Comparison of ENCODE assay signal across 1 cellular context in the genomic region with DNA sequence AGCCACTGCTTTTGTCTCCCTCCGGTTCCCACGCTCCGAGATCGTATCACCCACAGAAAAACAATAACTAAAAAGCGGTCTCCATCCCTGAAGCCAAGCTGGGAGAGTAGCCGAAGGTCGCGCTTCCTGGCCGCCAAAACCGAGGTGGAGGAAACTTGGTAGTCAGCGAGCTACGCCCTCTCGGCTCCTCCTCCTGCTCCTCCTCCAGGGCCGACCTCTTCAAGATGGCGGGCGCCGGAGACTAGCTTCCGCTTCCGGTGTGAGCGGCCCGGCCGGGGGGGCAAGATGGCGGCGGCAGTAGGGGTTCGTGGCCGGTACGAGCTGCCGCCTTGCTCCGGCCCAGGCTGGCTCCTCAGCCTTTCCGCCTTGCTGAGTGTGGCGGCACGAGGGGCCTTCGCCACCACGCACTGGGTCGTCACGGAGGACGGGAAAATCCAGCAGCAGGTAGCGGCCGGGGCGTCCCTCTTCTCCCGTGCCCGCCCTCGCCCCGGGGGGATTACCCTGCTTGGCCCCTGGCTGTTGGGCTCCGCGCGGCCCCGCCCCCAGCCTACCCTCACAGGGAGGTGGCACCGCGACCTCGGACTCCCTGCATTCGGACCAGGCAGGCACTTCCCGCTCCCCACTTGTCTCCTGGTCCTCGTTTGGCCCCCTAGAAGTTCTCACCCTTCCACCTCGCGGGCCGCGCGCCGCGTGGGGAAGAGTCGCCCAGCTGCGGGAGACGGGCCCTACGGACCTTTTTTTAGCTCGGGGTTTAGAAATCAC.
TF ChIP-seq lines count a peak whose summit lies in the region.

A gene with protein sequence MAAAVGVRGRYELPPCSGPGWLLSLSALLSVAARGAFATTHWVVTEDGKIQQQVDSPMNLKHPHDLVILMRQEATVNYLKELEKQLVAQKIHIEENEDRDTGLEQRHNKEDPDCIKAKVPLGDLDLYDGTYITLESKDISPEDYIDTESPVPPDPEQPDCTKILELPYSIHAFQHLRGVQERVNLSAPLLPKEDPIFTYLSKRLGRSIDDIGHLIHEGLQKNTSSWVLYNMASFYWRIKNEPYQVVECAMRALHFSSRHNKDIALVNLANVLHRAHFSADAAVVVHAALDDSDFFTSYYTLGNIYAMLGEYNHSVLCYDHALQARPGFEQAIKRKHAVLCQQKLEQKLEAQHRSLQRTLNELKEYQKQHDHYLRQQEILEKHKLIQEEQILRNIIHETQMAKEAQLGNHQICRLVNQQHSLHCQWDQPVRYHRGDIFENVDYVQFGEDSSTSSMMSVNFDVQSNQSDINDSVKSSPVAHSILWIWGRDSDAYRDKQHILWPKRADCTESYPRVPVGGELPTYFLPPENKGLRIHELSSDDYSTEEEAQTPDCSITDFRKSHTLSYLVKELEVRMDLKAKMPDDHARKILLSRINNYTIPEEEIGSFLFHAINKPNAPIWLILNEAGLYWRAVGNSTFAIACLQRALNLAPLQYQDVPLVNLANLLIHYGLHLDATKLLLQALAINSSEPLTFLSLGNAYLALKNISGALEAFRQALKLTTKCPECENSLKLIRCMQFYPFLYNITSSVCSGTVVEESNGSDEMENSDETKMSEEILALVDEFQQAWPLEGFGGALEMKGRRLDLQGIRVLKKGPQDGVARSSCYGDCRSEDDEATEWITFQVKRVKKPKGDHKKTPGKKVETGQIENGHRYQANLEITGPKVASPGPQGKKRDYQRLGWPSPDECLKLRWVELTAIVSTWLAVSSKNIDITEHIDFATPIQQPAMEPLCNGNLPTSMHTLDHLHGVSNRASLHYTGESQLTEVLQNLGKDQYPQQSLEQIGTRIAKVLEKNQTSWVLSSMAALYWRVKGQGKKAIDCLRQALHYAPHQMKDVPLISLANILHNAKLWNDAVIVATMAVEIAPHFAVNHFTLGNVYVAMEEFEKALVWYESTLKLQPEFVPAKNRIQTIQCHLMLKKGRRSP (plus strand): TSS at position 251 of the 762 bp plus-strand sequence. CDS start 35 bp downstream, at position 286.

TF ChIP-seq in HepG2, 621 proteins besides CTCF, POLR2A, EP300 and RAD21 (continued from another document and continues in another):
- TF ChIP-seq, protein P1, sequence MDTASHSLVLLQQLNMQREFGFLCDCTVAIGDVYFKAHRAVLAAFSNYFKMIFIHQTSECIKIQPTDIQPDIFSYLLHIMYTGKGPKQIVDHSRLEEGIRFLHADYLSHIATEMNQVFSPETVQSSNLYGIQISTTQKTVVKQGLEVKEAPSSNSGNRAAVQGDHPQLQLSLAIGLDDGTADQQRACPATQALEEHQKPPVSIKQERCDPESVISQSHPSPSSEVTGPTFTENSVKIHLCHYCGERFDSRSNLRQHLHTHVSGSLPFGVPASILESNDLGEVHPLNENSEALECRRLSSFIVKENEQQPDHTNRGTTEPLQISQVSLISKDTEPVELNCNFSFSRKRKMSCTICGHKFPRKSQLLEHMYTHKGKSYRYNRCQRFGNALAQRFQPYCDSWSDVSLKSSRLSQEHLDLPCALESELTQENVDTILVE (CRISPR knock-in tag; IDR thresholded peaks at IDR 0.05), result peak; percentile 44; the same call in 1 of the 2 replicates
- peak; percentile 19; the same call in 1 of the 2 replicates for TF ChIP-seq ZNF124 (CRISPR knock-in tag; IDR thresholded peaks at IDR 0.05)
- peak; percentile 66; the same call in 1 of the 2 replicates for TF ChIP-seq ZNF333 (CRISPR knock-in tag; IDR thresholded peaks at IDR 0.05; ENCODE audit: borderline replicate concordance)
- peak; percentile 99 for TF ChIP-seq NR2C2 (CRISPR knock-in tag; IDR thresholded peaks at IDR 0.05; ENCODE audit: borderline replicate concordance)
- TF ChIP-seq, protein P2, sequence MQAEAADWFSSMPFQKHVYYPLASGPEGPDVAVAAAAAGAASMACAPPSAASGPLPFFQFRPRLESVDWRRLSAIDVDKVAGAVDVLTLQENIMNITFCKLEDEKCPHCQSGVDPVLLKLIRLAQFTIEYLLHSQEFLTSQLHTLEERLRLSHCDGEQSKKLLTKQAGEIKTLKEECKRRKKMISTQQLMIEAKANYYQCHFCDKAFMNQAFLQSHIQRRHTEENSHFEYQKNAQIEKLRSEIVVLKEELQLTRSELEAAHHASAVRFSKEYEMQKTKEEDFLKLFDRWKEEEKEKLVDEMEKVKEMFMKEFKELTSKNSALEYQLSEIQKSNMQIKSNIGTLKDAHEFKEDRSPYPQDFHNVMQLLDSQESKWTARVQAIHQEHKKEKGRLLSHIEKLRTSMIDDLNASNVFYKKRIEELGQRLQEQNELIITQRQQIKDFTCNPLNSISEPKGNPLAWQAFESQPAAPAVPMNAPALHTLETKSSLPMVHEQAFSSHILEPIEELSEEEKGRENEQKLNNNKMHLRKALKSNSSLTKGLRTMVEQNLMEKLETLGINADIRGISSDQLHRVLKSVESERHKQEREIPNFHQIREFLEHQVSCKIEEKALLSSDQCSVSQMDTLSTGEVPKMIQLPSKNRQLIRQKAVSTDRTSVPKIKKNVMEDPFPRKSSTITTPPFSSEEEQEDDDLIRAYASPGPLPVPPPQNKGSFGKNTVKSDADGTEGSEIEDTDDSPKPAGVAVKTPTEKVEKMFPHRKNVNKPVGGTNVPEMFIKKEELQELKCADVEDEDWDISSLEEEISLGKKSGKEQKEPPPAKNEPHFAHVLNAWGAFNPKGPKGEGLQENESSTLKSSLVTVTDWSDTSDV (CRISPR knock-in tag; IDR thresholded peaks at IDR 0.05), result peak; percentile 68; the same call in 1 of the 2 replicates
- TF ChIP-seq PITX1 (CRISPR knock-in tag; IDR thresholded peaks at IDR 0.05), result peak; percentile 96
- TF ChIP-seq TAF15 (IDR thresholded peaks at IDR 0.05; ENCODE audit: low read depth, low read length, poor library complexity, severe bottlenecking), result no peak
- TF ChIP-seq, protein P3, sequence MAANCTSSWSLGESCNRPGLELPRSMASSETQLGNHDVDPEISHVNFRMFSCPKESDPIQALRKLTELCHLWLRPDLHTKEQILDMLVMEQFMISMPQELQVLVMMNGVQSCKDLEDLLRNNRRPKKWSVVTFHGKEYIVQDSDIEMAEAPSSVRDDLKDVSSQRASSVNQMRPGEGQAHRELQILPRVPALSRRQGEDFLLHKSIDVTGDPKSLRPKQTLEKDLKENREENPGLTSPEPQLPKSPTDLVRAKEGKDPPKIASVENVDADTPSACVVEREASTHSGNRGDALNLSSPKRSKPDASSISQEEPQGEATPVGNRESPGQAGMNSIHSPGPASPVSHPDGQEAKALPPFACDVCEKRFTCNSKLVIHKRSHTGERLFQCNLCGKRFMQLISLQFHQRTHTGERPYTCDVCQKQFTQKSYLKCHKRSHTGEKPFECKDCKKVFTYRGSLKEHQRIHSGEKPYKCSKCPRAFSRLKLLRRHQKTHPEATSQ (CRISPR knock-in tag; IDR thresholded peaks at IDR 0.05; ENCODE audit: borderline replicate concordance), result no peak
- no peak for TF ChIP-seq ZNF841 (CRISPR knock-in tag; IDR thresholded peaks at IDR 0.05; ENCODE audit: borderline replicate concordance)
- TF ChIP-seq, protein P4, sequence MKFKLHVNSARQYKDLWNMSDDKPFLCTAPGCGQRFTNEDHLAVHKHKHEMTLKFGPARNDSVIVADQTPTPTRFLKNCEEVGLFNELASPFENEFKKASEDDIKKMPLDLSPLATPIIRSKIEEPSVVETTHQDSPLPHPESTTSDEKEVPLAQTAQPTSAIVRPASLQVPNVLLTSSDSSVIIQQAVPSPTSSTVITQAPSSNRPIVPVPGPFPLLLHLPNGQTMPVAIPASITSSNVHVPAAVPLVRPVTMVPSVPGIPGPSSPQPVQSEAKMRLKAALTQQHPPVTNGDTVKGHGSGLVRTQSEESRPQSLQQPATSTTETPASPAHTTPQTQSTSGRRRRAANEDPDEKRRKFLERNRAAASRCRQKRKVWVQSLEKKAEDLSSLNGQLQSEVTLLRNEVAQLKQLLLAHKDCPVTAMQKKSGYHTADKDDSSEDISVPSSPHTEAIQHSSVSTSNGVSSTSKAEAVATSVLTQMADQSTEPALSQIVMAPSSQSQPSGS (CRISPR knock-in tag; IDR thresholded peaks at IDR 0.05), result peak; percentile 47
- TF ChIP-seq ZNF850 (CRISPR knock-in tag; conservative IDR thresholded peaks at IDR 0.05), result 0 out of 2 replicates have a peak, but pooled peaks have one; percentile 52
- TF ChIP-seq ZNF879 (CRISPR knock-in tag; IDR thresholded peaks at IDR 0.05), result no peak; the same call in 1 of the 2 replicates
- TF ChIP-seq, protein P5, sequence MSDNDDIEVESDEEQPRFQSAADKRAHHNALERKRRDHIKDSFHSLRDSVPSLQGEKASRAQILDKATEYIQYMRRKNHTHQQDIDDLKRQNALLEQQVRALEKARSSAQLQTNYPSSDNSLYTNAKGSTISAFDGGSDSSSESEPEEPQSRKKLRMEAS (IDR thresholded peaks at IDR 0.05), result peak; percentile 39; the same call in 1 of the 2 replicates
- peak; percentile 72; the same call in 1 of the 2 replicates for TF ChIP-seq REXO4 (CRISPR knock-in tag; IDR thresholded peaks at IDR 0.05; ENCODE audit: borderline replicate concordance)
- peak; percentile 78; the same call in 1 of the 2 replicates for TF ChIP-seq ZNF790 (CRISPR knock-in tag; IDR thresholded peaks at IDR 0.05; ENCODE audit: borderline replicate concordance)
- TF ChIP-seq MEIS1 (CRISPR knock-in tag; IDR thresholded peaks at IDR 0.05; ENCODE audit: borderline replicate concordance), result peak; percentile 42; the same call in 1 of the 2 replicates
- peak; percentile 88; the same call in 1 of the 2 replicates for TF ChIP-seq ZNF138 (CRISPR knock-in tag; IDR thresholded peaks at IDR 0.05; ENCODE audit: low read depth)
- TF ChIP-seq, protein P6, sequence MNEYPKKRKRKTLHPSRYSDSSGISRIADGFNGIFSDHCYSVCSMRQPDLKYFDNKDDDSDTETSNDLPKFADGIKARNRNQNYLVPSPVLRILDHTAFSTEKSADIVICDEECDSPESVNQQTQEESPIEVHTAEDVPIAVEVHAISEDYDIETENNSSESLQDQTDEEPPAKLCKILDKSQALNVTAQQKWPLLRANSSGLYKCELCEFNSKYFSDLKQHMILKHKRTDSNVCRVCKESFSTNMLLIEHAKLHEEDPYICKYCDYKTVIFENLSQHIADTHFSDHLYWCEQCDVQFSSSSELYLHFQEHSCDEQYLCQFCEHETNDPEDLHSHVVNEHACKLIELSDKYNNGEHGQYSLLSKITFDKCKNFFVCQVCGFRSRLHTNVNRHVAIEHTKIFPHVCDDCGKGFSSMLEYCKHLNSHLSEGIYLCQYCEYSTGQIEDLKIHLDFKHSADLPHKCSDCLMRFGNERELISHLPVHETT (CRISPR knock-in tag; conservative IDR thresholded peaks at IDR 0.05), result 0 out of 2 replicates have a peak, but pooled peaks have one; percentile 23
- peak; percentile 69; the same call in 1 of the 2 replicates for TF ChIP-seq IRF2 (CRISPR knock-in tag; IDR thresholded peaks at IDR 0.05)
- TF ChIP-seq, protein P7, sequence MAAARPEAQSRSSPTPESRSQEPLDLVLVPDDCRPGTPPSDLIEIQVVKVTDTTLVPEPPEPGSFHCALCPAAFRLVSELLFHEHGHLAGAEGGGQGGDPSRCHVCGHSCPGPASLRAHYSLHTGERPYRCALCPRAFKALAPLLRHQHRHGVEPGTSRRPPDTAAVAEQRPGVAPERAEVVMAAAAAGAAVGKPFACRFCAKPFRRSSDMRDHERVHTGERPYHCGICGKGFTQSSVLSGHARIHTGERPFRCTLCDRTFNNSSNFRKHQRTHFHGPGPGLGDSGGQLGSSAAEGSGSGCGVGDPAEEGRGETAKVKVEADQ (CRISPR knock-in tag; IDR thresholded peaks at IDR 0.05; ENCODE audit: borderline replicate concordance), result peak; percentile 45; the same call in 1 of the 2 replicates
- TF ChIP-seq, protein P8, sequence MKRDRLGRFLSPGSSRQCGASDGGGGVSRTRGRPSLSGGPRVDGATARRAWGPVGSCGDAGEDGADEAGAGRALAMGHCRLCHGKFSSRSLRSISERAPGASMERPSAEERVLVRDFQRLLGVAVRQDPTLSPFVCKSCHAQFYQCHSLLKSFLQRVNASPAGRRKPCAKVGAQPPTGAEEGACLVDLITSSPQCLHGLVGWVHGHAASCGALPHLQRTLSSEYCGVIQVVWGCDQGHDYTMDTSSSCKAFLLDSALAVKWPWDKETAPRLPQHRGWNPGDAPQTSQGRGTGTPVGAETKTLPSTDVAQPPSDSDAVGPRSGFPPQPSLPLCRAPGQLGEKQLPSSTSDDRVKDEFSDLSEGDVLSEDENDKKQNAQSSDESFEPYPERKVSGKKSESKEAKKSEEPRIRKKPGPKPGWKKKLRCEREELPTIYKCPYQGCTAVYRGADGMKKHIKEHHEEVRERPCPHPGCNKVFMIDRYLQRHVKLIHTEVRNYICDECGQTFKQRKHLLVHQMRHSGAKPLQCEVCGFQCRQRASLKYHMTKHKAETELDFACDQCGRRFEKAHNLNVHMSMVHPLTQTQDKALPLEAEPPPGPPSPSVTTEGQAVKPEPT (CRISPR knock-in tag; IDR thresholded peaks at IDR 0.05; ENCODE audit: low read depth), result peak; percentile 56; the same call in 1 of the 2 replicates
- no peak for TF ChIP-seq GTF2F1 (IDR thresholded peaks at IDR 0.05; ENCODE audit: low read length)
- TF ChIP-seq ZNF441 (CRISPR knock-in tag; IDR thresholded peaks at IDR 0.05; ENCODE audit: borderline replicate concordance), result peak; percentile 36; the same call in 1 of the 2 replicates
- TF ChIP-seq, protein P9, sequence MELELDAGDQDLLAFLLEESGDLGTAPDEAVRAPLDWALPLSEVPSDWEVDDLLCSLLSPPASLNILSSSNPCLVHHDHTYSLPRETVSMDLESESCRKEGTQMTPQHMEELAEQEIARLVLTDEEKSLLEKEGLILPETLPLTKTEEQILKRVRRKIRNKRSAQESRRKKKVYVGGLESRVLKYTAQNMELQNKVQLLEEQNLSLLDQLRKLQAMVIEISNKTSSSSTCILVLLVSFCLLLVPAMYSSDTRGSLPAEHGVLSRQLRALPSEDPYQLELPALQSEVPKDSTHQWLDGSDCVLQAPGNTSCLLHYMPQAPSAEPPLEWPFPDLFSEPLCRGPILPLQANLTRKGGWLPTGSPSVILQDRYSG (CRISPR knock-in tag; IDR thresholded peaks at IDR 0.05), result no peak
- TF ChIP-seq MBNL3 (CRISPR knock-in tag; conservative IDR thresholded peaks at IDR 0.05), result no peak
- TF ChIP-seq YEATS2 (CRISPR knock-in tag; IDR thresholded peaks at IDR 0.05; ENCODE audit: borderline replicate concordance), result peak; percentile 86; the same call in 1 of the 2 replicates
- TF ChIP-seq, protein P10, sequence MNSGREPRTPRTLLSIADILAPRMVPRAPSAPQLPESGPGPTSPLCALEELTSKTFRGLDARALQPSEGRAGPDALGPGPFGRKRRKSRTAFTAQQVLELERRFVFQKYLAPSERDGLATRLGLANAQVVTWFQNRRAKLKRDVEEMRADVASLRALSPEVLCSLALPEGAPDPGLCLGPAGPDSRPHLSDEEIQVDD (CRISPR knock-in tag; IDR thresholded peaks at IDR 0.05; ENCODE audit: borderline replicate concordance), result peak; percentile 27; the same call in 1 of the 2 replicates
- peak; percentile 59 for TF ChIP-seq SP2 (CRISPR knock-in tag; IDR thresholded peaks at IDR 0.05)
- TF ChIP-seq, protein P11, sequence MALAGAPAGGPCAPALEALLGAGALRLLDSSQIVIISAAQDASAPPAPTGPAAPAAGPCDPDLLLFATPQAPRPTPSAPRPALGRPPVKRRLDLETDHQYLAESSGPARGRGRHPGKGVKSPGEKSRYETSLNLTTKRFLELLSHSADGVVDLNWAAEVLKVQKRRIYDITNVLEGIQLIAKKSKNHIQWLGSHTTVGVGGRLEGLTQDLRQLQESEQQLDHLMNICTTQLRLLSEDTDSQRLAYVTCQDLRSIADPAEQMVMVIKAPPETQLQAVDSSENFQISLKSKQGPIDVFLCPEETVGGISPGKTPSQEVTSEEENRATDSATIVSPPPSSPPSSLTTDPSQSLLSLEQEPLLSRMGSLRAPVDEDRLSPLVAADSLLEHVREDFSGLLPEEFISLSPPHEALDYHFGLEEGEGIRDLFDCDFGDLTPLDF (CRISPR knock-in tag; IDR thresholded peaks at IDR 0.05), result peak; percentile 72
- peak; percentile 92 for TF ChIP-seq ASH2L (IDR thresholded peaks at IDR 0.05; ENCODE audit: insufficient read length, low read depth, low read length)
- peak; percentile 20; the same call in 1 of the 2 replicates for TF ChIP-seq FOXK1 (CRISPR knock-in tag; IDR thresholded peaks at IDR 0.05; ENCODE audit: borderline replicate concordance, low read depth)
- peak; percentile 51; the same call in 1 of the 2 replicates for TF ChIP-seq HES4 (CRISPR knock-in tag; IDR thresholded peaks at IDR 0.05; ENCODE audit: borderline replicate concordance)
- 0 out of 2 replicates have a peak, but pooled peaks have one; percentile 4 for TF ChIP-seq CEBPG (CRISPR knock-in tag; IDR thresholded peaks at IDR 0.05)
